ENCODE assay signal across 15 cellular contexts in the genomic region with DNA sequence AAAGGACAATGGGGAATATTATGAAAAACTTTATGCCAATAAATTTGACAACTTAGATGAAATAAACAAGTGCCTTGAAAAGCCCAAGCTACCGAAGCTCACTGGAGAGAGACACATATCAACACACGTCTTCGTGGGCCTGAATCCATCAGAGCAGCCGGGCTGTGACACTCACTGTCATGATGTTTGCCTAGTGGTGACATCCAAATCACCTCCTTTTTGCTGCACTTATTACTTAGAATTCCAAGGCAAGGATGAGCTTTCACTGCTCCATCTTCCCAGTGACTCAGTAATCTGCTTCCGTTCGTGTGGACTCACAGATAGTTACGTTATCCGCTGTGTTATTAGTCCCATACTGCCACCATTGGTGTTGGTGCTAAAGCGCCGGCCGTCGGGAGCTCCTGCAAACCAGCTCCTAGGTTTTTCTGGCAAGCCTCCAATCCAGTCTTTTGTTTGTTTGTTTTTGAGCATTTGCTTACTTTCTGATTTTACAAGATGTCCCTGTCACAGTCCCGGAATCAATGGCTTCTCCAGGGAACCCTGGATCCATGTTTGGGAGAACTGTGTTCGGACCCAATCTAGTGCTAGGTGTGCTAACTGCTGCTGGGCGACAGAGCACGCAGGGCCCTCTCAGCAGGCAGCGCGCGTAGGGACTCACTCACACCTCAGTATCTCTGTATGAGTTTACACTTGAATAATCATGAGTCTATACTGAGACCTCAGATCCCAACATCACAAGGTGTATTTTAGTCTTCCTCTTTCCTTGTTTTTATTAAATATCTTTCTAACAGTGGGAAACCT. TPM values are rescaled to one million over a fixed set of nuclear protein-coding genes. Genes with fewer than 3 reads are reported as not detected.
A peak's percentile ranks its signal among the peaks of the same experiment; 100 is the strongest.
DNase-seq lines count a peak whose midpoint lies in the region; ATAC-seq and TF ChIP-seq lines count a peak whose summit lies in the region.
"Had no signal": no experiment of that assay in that cellular context is flagged by ENCODE, and none has a peak within 500 bp of the region (broad histone marks: within the 10 kb centered on the region; RNA-seq: fewer than 3 reads in every experiment).

No MANE protein-coding gene starts in this region.

- peaks cover 5% of the 10 kb centered on the region for H3K9me3 ChIP-seq in CD4-positive, alpha-beta T cell (ENCODE audit: control insufficient read depth, low read length)
- no peaks in the 10 kb centered on the region for H3K9me3 ChIP-seq in right cardiac atrium (ENCODE audit: control insufficient read depth, low read length)
- H3K9me3 ChIP-seq: SK-N-SH had no signal

- no peaks in the 10 kb centered on the region for H3K27me3 Mint-ChIP-seq in CD4-positive, alpha-beta T cell
- H3K27me3 Mint-ChIP-seq: B cell; stimulated activated naive CD8-positive, alpha-beta T cell treated with anti-CD3 and anti-CD28 coated beads, Interleukin-15, Interleukin-2, amounts not matched to agents 100 ng/mL and 50 ng/mL, for 24 hours had no signal

- H3K4me1 Mint-ChIP-seq in CD4-positive, alpha-beta T cell (ENCODE audit: low read depth): peaks cover 28% of the 10 kb centered on the region
- H3K4me1 Mint-ChIP-seq: B cell had no signal

- H3K9me3 Mint-ChIP-seq in CD4-positive, alpha-beta T cell: peaks cover 5% of the 10 kb centered on the region

- H3K27me3 ChIP-seq in CD4-positive, alpha-beta T cell (ENCODE audit: control insufficient read depth, insufficient read depth, low read length): no peaks in the 10 kb centered on the region
- no peaks in the 10 kb centered on the region for H3K27me3 ChIP-seq in right cardiac atrium (ENCODE audit: control insufficient read depth, insufficient read depth)

- no peak overlapping the region for H3K27ac ChIP-seq in CD4-positive, alpha-beta T cell (ENCODE audit: low read depth, low read length)
- no peak overlapping the region for H3K27ac ChIP-seq in right cardiac atrium (ENCODE audit: low read length)
- H3K27ac ChIP-seq: HL-60 had no signal

- H3K4me3 ChIP-seq in LNCaP clone FGC (ENCODE audit: low read depth, low read length) (no peak overlapping the region), astrocyte of the spinal cord (ENCODE audit: low read depth, low read length) (no peak overlapping the region), right cardiac atrium (ENCODE audit: low read length) (no peak overlapping the region)

- no peak for DNase-seq in CD4-positive, alpha-beta T cell
- peak; percentile 83 for DNase-seq in LNCaP clone FGC (ENCODE audit: low read depth)
- peak; percentile 35 for DNase-seq in astrocyte of the spinal cord (ENCODE audit: low read depth, low spot score)
- DNase-seq in right cardiac atrium: no peak
- DNase-seq in activated gamma-delta T cell treated with Interleukin-2 at 50 U/mL for 16 hours: no peak
- no peak for DNase-seq in NAMALWA (ENCODE audit: low spot score)
- DNase-seq in cerebellum (ENCODE audit: low spot score): no peak
- no peak for DNase-seq in T1000 (lab: John Stamatoyannopoulos, UW)
- DNase-seq: activated T-cell treated with anti-CD3 and anti-CD28 coated beads, Interleukin-2, amount 50 U/mL, for 48 hours; SK-N-SH; stimulated activated CD4-positive, alpha-beta T cell treated with anti-CD3 and anti-CD28 coated beads, Interleukin-2, amount 100 ng/mL, for 48 hours had no signal

- TF ChIP-seq CTCF in CD4-positive, alpha-beta T cell (IDR thresholded peaks at IDR 0.05): no peak
- TF ChIP-seq CTCF in LNCaP clone FGC (IDR thresholded peaks at IDR 0.05; ENCODE audit: control insufficient read depth, extremely low read depth, insufficient read depth) (no peak; the same call in 1 of the 2 replicates), astrocyte of the spinal cord (IDR thresholded peaks at IDR 0.05; ENCODE audit: low read depth, low read length) (no peak)

- POLR2A ChIA-PET in CD4-positive, alpha-beta T cell (lab: Charles Lee): interaction anchor here (0.6 to 1.4 kb wide), 2 partner anchors 12 to 55 kb away, joined by 3 to 7 read pairs; no protein-coding TSS in a partner anchor

- CTCF ChIA-PET in CD4-positive, alpha-beta T cell (lab: Charles Lee): interaction anchor here (0.7 to 1.4 kb wide), 2 partner anchors 16 to 90 kb away, joined by 4 to 5 read pairs; no protein-coding TSS in a partner anchor

- WGBS in right cardiac atrium: 61% methylated on average over 19 of the region's 19 CpGs

- peaks cover 13% of the 10 kb centered on the region for H3K36me3 Mint-ChIP-seq in CD4-positive, alpha-beta T cell (ENCODE audit: low read depth)

- H3K4me1 ChIP-seq in right cardiac atrium (ENCODE audit: control insufficient read depth, insufficient read depth, low read length): peaks cover 6% of the 10 kb centered on the region

- in situ Hi-C loops in astrocyte of the spinal cord (cut with HindIII; ENCODE audit: low sequenced_read_pairs): no loop called here

- no peak overlapping the region for H3K4me3 Mint-ChIP-seq in CD4-positive, alpha-beta T cell
- H3K4me3 Mint-ChIP-seq: B cell; mesothelial cell of epicardium; stimulated activated naive CD8-positive, alpha-beta T cell treated with anti-CD3 and anti-CD28 coated beads, Interleukin-15, Interleukin-2, amounts not matched to agents 100 ng/mL and 50 ng/mL, for 24 hours had no signal

- intact Hi-C loops in CD4-positive, alpha-beta T cell (cut with DNase I, micrococcal nuclease): no loop called here
- intact Hi-C loops in right cardiac atrium (cut with DNase I): no loop called here

- H3K27ac Mint-ChIP-seq in CD4-positive, alpha-beta T cell: peak overlapping the region; percentile 27
- H3K27ac Mint-ChIP-seq: B cell; mesothelial cell of epicardium; stimulated activated naive CD8-positive, alpha-beta T cell treated with anti-CD3 and anti-CD28 coated beads, Interleukin-15, Interleukin-2, amounts not matched to agents 100 ng/mL and 50 ng/mL, for 24 hours had no signal

- ATAC-seq in CD4-positive, alpha-beta T cell (ENCODE audit: poor library complexity): no peak
- peak; percentile 66 to 74 for ATAC-seq in right cardiac atrium

RNA-seq across cellular contexts. Expression of gene HDAC4, which starts 42.7 kb away (rescaled TPM):
- 10 to 100 TPM; 45.3 to 49.2 TPM for total RNA-seq in CD4-positive, alpha-beta T cell
- 10 to 100 TPM; 18.3 to 29.1 (median 25.4) TPM for total RNA-seq in right cardiac atrium
- 7.8 TPM for polyA plus RNA-seq in right cardiac atrium
- 38.8 TPM for total RNA-seq in cerebellum

Comparison
In these comparisons a context has a peak if more than half of its experiments do, and no peak if none do; other contexts are left out.
1. DNase-seq: peak in LNCaP clone FGC (single experiment) and astrocyte of the spinal cord (single experiment); none in CD4-positive, alpha-beta T cell (0 of 10), right cardiac atrium (0 of 3), activated gamma-delta T cell treated with Interleukin-2 at 50 U/mL for 16 hours (single experiment), NAMALWA (single experiment), cerebellum (single experiment) and T1000 (single experiment).